In genomic region chr22:17748555-17749353, GRCh38 we compare ENCODE assay signal across 16 cellular contexts. TPM values are rescaled to one million over a fixed set of nuclear protein-coding genes. Genes with fewer than 3 reads are reported as not detected.
DNase-seq lines count a peak whose midpoint lies in the region; ATAC-seq and TF ChIP-seq lines count a peak whose summit lies in the region.
"Had no signal": no experiment of that assay in that cellular context is flagged by ENCODE, and none has a peak within 500 bp of the region (broad histone marks: within the 10 kb centered on the region; RNA-seq: fewer than 3 reads in every experiment).

No MANE protein-coding gene starts in this region.

- no peak for DNase-seq in Right ventricle myocardium superior
- DNase-seq in right atrium auricular region (ENCODE audit: low spot score), result no peak
- no peak for DNase-seq in left cardiac atrium
- DNase-seq in nephron progenitor cell, result peak; percentile 37
- DNase-seq in SHP77 (lab: John Stamatoyannopoulos, UW), result no peak
- no peak for DNase-seq in NCI-H748 (lab: John Stamatoyannopoulos, UW; ENCODE audit: unreplicated experiment)
- DNase-seq in T-helper 9 cell, result no peak
- no peak for DNase-seq in caudate nucleus (lab: John Stamatoyannopoulos, UW)
- DNase-seq: activated naive CD8-positive, alpha-beta T cell treated with anti-CD3 and anti-CD28 coated beads, Interleukin-2, amount 10 ng/mL, durations not matched to agents 7 days and 5 days; effector CD8-positive, alpha-beta T cell; hypothalamus; NCI-H1436 treated with DMSO at 0.1 percent for 48 hours had no signal

- peaks cover 7% of the 10 kb centered on the region for H3K4me1 Mint-ChIP-seq in nephron progenitor cell
- H3K4me1 Mint-ChIP-seq: activated naive CD8-positive, alpha-beta T cell treated with anti-CD3 and anti-CD28 coated beads, Interleukin-2, amount 10 ng/mL, durations not matched to agents 7 days and 5 days had no signal

- H3K36me3 Mint-ChIP-seq in nephron progenitor cell (ENCODE audit: low read depth), result peaks cover 16% of the 10 kb centered on the region
- H3K36me3 Mint-ChIP-seq: activated naive CD8-positive, alpha-beta T cell treated with anti-CD3 and anti-CD28 coated beads, Interleukin-2, amount 10 ng/mL, durations not matched to agents 7 days and 5 days; brain had no signal

- H3K4me3 ChIP-seq in right atrium auricular region, result no peak overlapping the region
- H3K4me3 ChIP-seq: suprapubic skin had no signal

- H3K27ac Mint-ChIP-seq in nephron progenitor cell, result no peak overlapping the region
- H3K27ac Mint-ChIP-seq: activated naive CD8-positive, alpha-beta T cell treated with anti-CD3 and anti-CD28 coated beads, Interleukin-2, amount 10 ng/mL, durations not matched to agents 7 days and 5 days had no signal

- TF ChIP-seq CTCF in right atrium auricular region (IDR thresholded peaks at IDR 0.05) (peak in 1 of 2 donors; percentile 33), nephron progenitor cell (IDR thresholded peaks at IDR 0.05) (peak; percentile 21)

- intact Hi-C loops in Right ventricle myocardium superior (cut with DNase I), result loop anchor here (10.0 kb wide), 1 partner anchor 156 kb away; no protein-coding TSS in a partner anchor
- intact Hi-C loops in left cardiac atrium (cut with DNase I), result no loop called here

- H3K27me3 Mint-ChIP-seq in nephron progenitor cell (ENCODE audit: low read depth, poor library complexity), result peaks cover 2% of the 10 kb centered on the region
- H3K27me3 Mint-ChIP-seq: activated naive CD8-positive, alpha-beta T cell treated with anti-CD3 and anti-CD28 coated beads, Interleukin-2, amount 10 ng/mL, durations not matched to agents 7 days and 5 days; brain had no signal

- peaks cover 0 to 4% of the 10 kb centered on the region in 2 donors for H3K4me1 ChIP-seq in right atrium auricular region

- no peaks in the 10 kb centered on the region for H3K27me3 ChIP-seq in right atrium auricular region
- H3K27me3 ChIP-seq: suprapubic skin had no signal

- ATAC-seq in Right ventricle myocardium superior (ENCODE audit: poor library complexity), result peak; percentile 59
- peak; percentile 28 to 70 for ATAC-seq in left cardiac atrium
- ATAC-seq: activated CD4-positive, CD25-positive, alpha-beta regulatory T cell treated with anti-CD3 and anti-CD28 coated beads, Interleukin-2, amount 50 U/mL, for 24 hours; left lobe of liver had no signal

- no peaks in the 10 kb centered on the region for H3K9me3 ChIP-seq in right atrium auricular region
- H3K9me3 ChIP-seq: suprapubic skin had no signal

- no peaks in the 10 kb centered on the region for H3K9me3 Mint-ChIP-seq in nephron progenitor cell
- H3K9me3 Mint-ChIP-seq: activated naive CD8-positive, alpha-beta T cell treated with anti-CD3 and anti-CD28 coated beads, Interleukin-2, amount 10 ng/mL, durations not matched to agents 7 days and 5 days; brain had no signal

- H3K27ac ChIP-seq in right atrium auricular region (no peak overlapping the region), caudate nucleus (ENCODE audit: low read depth, low read length) (no peak overlapping the region)
- H3K27ac ChIP-seq: suprapubic skin had no signal

- H3K36me3 ChIP-seq in right atrium auricular region, result no peaks in the 10 kb centered on the region
- H3K36me3 ChIP-seq: suprapubic skin had no signal

- H3K4me3 Mint-ChIP-seq in nephron progenitor cell, result no peak overlapping the region
- H3K4me3 Mint-ChIP-seq: activated naive CD8-positive, alpha-beta T cell treated with anti-CD3 and anti-CD28 coated beads, Interleukin-2, amount 10 ng/mL, durations not matched to agents 7 days and 5 days; brain had no signal

RNA-seq across cellular contexts. Expression of gene BID, which starts 25.5 kb away (rescaled TPM):
- total RNA-seq in Right ventricle myocardium superior (20.0 TPM), right atrium auricular region (10 to 100 TPM; 10.5 to 14.1 TPM), left cardiac atrium (10 to 100 TPM; 14.1 to 15.4 TPM)
